8 cellular contexts compared by ENCODE assay signal in the genomic region with DNA sequence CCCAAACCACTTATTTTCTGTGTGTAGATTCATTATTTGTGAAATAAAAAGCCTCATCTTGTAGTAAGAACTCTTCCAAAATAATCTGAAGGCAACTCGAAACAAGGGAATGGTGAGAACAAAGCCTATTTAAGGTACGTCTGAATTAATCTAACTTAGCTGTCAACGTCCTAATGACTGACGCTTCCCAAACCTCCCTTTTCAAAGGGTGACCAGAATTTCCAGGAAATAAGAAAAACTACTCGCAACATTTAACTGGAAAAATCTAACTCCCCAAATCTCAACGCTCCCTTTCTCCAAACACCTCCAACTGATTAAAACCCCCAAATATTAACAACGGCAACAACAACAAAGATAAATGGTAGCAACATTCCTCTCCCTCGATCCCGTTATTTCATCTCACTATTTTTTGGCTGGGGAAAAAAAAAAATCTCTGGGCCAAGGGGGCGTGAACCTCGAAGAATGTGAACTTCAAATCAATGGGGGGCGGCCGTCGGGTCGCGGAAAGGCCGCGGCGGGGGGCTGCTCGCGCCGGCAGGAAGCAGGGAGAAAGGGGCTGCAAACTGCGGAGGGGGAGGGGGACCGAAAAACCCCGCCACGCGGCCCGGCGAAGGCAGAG. TPM values are rescaled to one million over a fixed set of nuclear protein-coding genes. Genes with fewer than 3 reads are reported as not detected.
DNase-seq lines count a peak whose midpoint lies in the region; FAIRE-seq and TF ChIP-seq lines count a peak whose summit lies in the region.

No MANE protein-coding gene starts in this region.

- DNase-seq in activated T-cell treated with anti-CD3 and anti-CD28 coated beads, Interleukin-2, amount 50 U/mL, for 24 hours, result no peak
- DNase-seq in activated T-cell treated with anti-CD3 and anti-CD28 coated beads for 4 hours (no peak), immature natural killer cell (no peak), putamen (ENCODE audit: low spot score) (no peak), D721Med (ENCODE audit: insufficient read length, low spot score) (no peak), urothelium cell line (ENCODE audit: low spot score) (no peak)
- DNase-seq in activated T-helper 2 cell treated with anti-CD3 and anti-CD28 coated beads, Interferon-gamma antibody, Interleukin-2, Interleukin-4, amounts not matched to agents 10 μg/mL and 5 μg/mL and 100 μg/mL, durations not matched to agents 14 hours and 24 hours and 36 hours (ENCODE audit: low spot score), result no peak

- H3K27ac Mint-ChIP-seq in activated T-cell treated with anti-CD3 and anti-CD28 coated beads, Interleukin-2, amount 50 U/mL, for 24 hours, result peak overlapping the region; percentile 99
- peak overlapping the region; percentile 93 for H3K27ac Mint-ChIP-seq in activated T-helper 2 cell treated with anti-CD3 and anti-CD28 coated beads, Interferon-gamma antibody, Interleukin-2, Interleukin-4, amounts not matched to agents 10 μg/mL and 5 μg/mL and 100 μg/mL, durations not matched to agents 14 hours and 24 hours and 36 hours
- H3K27ac Mint-ChIP-seq in immature natural killer cell, result peak overlapping the region; percentile 87 to 96 (median 94)

- H3K4me1 Mint-ChIP-seq in activated T-cell treated with anti-CD3 and anti-CD28 coated beads, Interleukin-2, amount 50 U/mL, for 24 hours (ENCODE audit: low read depth), result peaks cover 44% of the 10 kb centered on the region
- H3K4me1 Mint-ChIP-seq in activated T-helper 2 cell treated with anti-CD3 and anti-CD28 coated beads, Interferon-gamma antibody, Interleukin-2, Interleukin-4, amounts not matched to agents 10 μg/mL and 5 μg/mL and 100 μg/mL, durations not matched to agents 14 hours and 24 hours and 36 hours (ENCODE audit: low read depth), result peaks cover 39% of the 10 kb centered on the region
- peaks cover 58 to 65% of the 10 kb centered on the region in 2 donors for H3K4me1 Mint-ChIP-seq in immature natural killer cell

- FAIRE-seq in D721Med (lab: Jason Lieb, UNC) (no peak), urothelium cell line (lab: Jason Lieb, UNC) (no peak)

- H3K4me3 Mint-ChIP-seq in activated T-cell treated with anti-CD3 and anti-CD28 coated beads, Interleukin-2, amount 50 U/mL, for 24 hours, result peak overlapping the region; percentile 97
- peak overlapping the region; percentile 95 for H3K4me3 Mint-ChIP-seq in activated T-helper 2 cell treated with anti-CD3 and anti-CD28 coated beads, Interferon-gamma antibody, Interleukin-2, Interleukin-4, amounts not matched to agents 10 μg/mL and 5 μg/mL and 100 μg/mL, durations not matched to agents 14 hours and 24 hours and 36 hours (ENCODE audit: low read depth)
- H3K4me3 Mint-ChIP-seq in immature natural killer cell, result peak overlapping the region; percentile 87 to 97 (median 91)

- H3K27ac ChIP-seq in temporal lobe (ENCODE audit: low read depth, low read length), result peak overlapping the region; percentile 84

- no peak for TF ChIP-seq CTCF in D721Med (IDR thresholded peaks at IDR 0.05; ENCODE audit: insufficient read depth, missing control alignments)

- peaks cover 58% of the 10 kb centered on the region for H3K36me3 Mint-ChIP-seq in activated T-cell treated with anti-CD3 and anti-CD28 coated beads, Interleukin-2, amount 50 U/mL, for 24 hours (ENCODE audit: low read depth)
- H3K36me3 Mint-ChIP-seq in activated T-helper 2 cell treated with anti-CD3 and anti-CD28 coated beads, Interferon-gamma antibody, Interleukin-2, Interleukin-4, amounts not matched to agents 10 μg/mL and 5 μg/mL and 100 μg/mL, durations not matched to agents 14 hours and 24 hours and 36 hours (ENCODE audit: low read depth), result peaks cover 51% of the 10 kb centered on the region
- H3K36me3 Mint-ChIP-seq in immature natural killer cell, result peaks cover 3 to 4% (median 3%) of the 10 kb centered on the region in 3 donors

- no peaks in the 10 kb centered on the region for H3K27me3 Mint-ChIP-seq in activated T-cell treated with anti-CD3 and anti-CD28 coated beads, Interleukin-2, amount 50 U/mL, for 24 hours
- H3K27me3 Mint-ChIP-seq in activated T-helper 2 cell treated with anti-CD3 and anti-CD28 coated beads, Interferon-gamma antibody, Interleukin-2, Interleukin-4, amounts not matched to agents 10 μg/mL and 5 μg/mL and 100 μg/mL, durations not matched to agents 14 hours and 24 hours and 36 hours (ENCODE audit: low read depth), result no peaks in the 10 kb centered on the region
- peaks cover 4 to 13% (median 8%) of the 10 kb centered on the region in 3 donors for H3K27me3 Mint-ChIP-seq in immature natural killer cell (ENCODE audit: low read depth in 3 of 3)

- no peaks in the 10 kb centered on the region for H3K9me3 Mint-ChIP-seq in activated T-cell treated with anti-CD3 and anti-CD28 coated beads, Interleukin-2, amount 50 U/mL, for 24 hours
- no peaks in the 10 kb centered on the region for H3K9me3 Mint-ChIP-seq in activated T-helper 2 cell treated with anti-CD3 and anti-CD28 coated beads, Interferon-gamma antibody, Interleukin-2, Interleukin-4, amounts not matched to agents 10 μg/mL and 5 μg/mL and 100 μg/mL, durations not matched to agents 14 hours and 24 hours and 36 hours
- no peaks in the 10 kb centered on the region for H3K9me3 Mint-ChIP-seq in immature natural killer cell

- intact Hi-C loops in activated T-helper 2 cell treated with anti-CD3 and anti-CD28 coated beads, Interferon-gamma antibody, Interleukin-2, Interleukin-4, amounts not matched to agents 10 μg/mL and 5 μg/mL and 100 μg/mL, durations not matched to agents 14 hours and 24 hours and 36 hours (cut with micrococcal nuclease), result loop anchor here (1.0 to 10.0 kb wide), 3 partner anchors 20 to 665 kb away; a partner anchor contains a TSS

RNA-seq across cellular contexts. Expression of a gene that starts 0.6 kb away (rescaled TPM):
- total RNA-seq in activated T-helper 2 cell treated with anti-CD3 and anti-CD28 coated beads, Interferon-gamma antibody, Interleukin-2, Interleukin-4, amounts not matched to agents 10 μg/mL and 5 μg/mL and 100 μg/mL, durations not matched to agents 14 hours and 24 hours and 36 hours, result 213 and 217 TPM in 2 replicates
- polyA plus RNA-seq in immature natural killer cell, result 100 to 1,000 TPM in 1 of 3 donors, 10 to 100 TPM in 2; 87.7 to 113 (median 95.0) TPM
- total RNA-seq in temporal lobe, result 82.1 TPM

RNA-seq across cellular contexts. Expression of a gene that starts 19.9 kb away (rescaled TPM):
- total RNA-seq in activated T-helper 2 cell treated with anti-CD3 and anti-CD28 coated beads, Interferon-gamma antibody, Interleukin-2, Interleukin-4, amounts not matched to agents 10 μg/mL and 5 μg/mL and 100 μg/mL, durations not matched to agents 14 hours and 24 hours and 36 hours, result 111 and 137 TPM in 2 replicates
- 100 to 1,000 TPM in 2 of 3 donors, 10 to 100 TPM in 1; 89.9 to 118 (median 104) TPM for polyA plus RNA-seq in immature natural killer cell
- 63.7 TPM for total RNA-seq in temporal lobe
